Comparison of ENCODE assay signal across 9 cellular contexts in the genomic region with DNA sequence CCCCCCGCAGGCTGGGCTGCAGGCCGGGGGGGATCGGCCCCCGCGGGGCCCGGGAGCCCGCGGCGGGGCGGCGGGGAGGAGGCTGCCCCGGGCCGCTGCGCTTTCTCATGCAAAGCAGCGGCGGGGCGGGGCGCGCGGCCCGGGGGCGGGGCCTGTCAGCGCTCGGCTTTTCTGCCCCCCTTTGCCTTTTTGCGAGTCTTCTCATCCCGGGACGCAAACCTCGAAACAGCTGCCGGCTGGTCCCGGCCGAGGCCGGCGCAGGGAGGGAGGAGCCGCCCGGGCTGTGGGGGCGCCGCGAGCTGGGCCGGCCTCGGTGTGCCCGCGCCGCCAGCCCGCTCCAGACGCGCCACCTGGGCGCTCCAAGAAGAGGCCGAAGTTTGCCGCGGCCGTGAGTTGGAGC. TPM values are rescaled to one million over a fixed set of nuclear protein-coding genes. Genes with fewer than 3 reads are reported as not detected.
DNase-seq lines count a peak whose midpoint lies in the region; TF ChIP-seq lines count a peak whose summit lies in the region.
"Had no signal": no experiment of that assay in that cellular context is flagged by ENCODE, and none has a peak within 500 bp of the region (broad histone marks: within the 10 kb centered on the region; RNA-seq: fewer than 3 reads in every experiment).

A gene with protein sequence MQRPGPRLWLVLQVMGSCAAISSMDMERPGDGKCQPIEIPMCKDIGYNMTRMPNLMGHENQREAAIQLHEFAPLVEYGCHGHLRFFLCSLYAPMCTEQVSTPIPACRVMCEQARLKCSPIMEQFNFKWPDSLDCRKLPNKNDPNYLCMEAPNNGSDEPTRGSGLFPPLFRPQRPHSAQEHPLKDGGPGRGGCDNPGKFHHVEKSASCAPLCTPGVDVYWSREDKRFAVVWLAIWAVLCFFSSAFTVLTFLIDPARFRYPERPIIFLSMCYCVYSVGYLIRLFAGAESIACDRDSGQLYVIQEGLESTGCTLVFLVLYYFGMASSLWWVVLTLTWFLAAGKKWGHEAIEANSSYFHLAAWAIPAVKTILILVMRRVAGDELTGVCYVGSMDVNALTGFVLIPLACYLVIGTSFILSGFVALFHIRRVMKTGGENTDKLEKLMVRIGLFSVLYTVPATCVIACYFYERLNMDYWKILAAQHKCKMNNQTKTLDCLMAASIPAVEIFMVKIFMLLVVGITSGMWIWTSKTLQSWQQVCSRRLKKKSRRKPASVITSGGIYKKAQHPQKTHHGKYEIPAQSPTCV (plus strand): TSS at position 198 of the 400 bp plus-strand sequence. CDS start 479 bp downstream, outside the sequence.

- H3K9me3 ChIP-seq in iPS-18c (ENCODE audit: control insufficient read depth, insufficient read depth, low read length), result no peaks in the 10 kb centered on the region
- H3K9me3 ChIP-seq in spleen, result no peaks in the 10 kb centered on the region

- H3K4me3 Mint-ChIP-seq in activated naive CD4-positive, alpha-beta T cell treated with anti-CD3 and anti-CD28 coated beads, Interleukin-2, amount 50 U/mL, for 24 hours, result peak within 1 kb of the TSS; percentile 68

- H3K27me3 Mint-ChIP-seq in activated naive CD4-positive, alpha-beta T cell treated with anti-CD3 and anti-CD28 coated beads, Interleukin-2, amount 50 U/mL, for 24 hours, result peaks cover 24% of the 10 kb centered on the region

- peaks cover 0 to 28% (median 13%) of the 10 kb centered on the region in 6 donors for H3K4me1 ChIP-seq in spleen

- H3K36me3 ChIP-seq in H7 (replicated peaks; ENCODE audit: control insufficient read depth, insufficient read depth, low read length) (no peaks in the 10 kb centered on the region), spleen (no peaks in the 10 kb centered on the region)

- H3K27ac Mint-ChIP-seq in activated naive CD4-positive, alpha-beta T cell treated with anti-CD3 and anti-CD28 coated beads, Interleukin-2, amount 50 U/mL, for 24 hours, result no peak within 1 kb of the TSS

- no peaks in the 10 kb centered on the region for H3K9me3 Mint-ChIP-seq in activated naive CD4-positive, alpha-beta T cell treated with anti-CD3 and anti-CD28 coated beads, Interleukin-2, amount 50 U/mL, for 24 hours

- intact Hi-C loops in spleen (cut with DNase I; ENCODE audit: low total_unique reads), result no loop called here

- H3K4me1 Mint-ChIP-seq in activated naive CD4-positive, alpha-beta T cell treated with anti-CD3 and anti-CD28 coated beads, Interleukin-2, amount 50 U/mL, for 24 hours, result peaks cover 7% of the 10 kb centered on the region

- no peaks in the 10 kb centered on the region for H3K36me3 Mint-ChIP-seq in activated naive CD4-positive, alpha-beta T cell treated with anti-CD3 and anti-CD28 coated beads, Interleukin-2, amount 50 U/mL, for 24 hours

- no peak within 1 kb of the TSS for H3K27ac ChIP-seq in spleen

- TF ChIP-seq POLR2A in spleen (IDR thresholded peaks at IDR 0.05), result no peak

- H3K27me3 ChIP-seq in H7 (ENCODE audit: control insufficient read depth, insufficient read depth, low read length) (peaks cover 81% of the 10 kb centered on the region), spleen (replicated peaks in 1 of 7) (peaks cover 6 to 96% (median 64%) of the 10 kb centered on the region in 7 donors)

- WGBS in spleen, 5 donors, result 0 to 6% (median 3%) methylated on average over 11 to 51 of the region's 51 CpGs; no CpG with 5 or more reads in 1 of the 5 donors

- DNase-seq in H7, result peak; percentile 96
- DNase-seq in spleen, result no peak
- no peak for DNase-seq in NCI-H1930 (lab: John Stamatoyannopoulos, UW)
- DNase-seq in NCI-H2107 (lab: John Stamatoyannopoulos, UW), result no peak
- DNase-seq in T-helper 9 cell, result no peak
- DNase-seq in OCI-M1 (lab: John Stamatoyannopoulos, UW), result no peak

- TF ChIP-seq CTCF in spleen (IDR thresholded peaks at IDR 0.05 in 8 of 11, conservative IDR thresholded peaks at IDR 0.05 in 3 of 11), result no peak

- H3K4me3 ChIP-seq in H7 (ENCODE audit: insufficient read depth, low read depth, low read length) (peak within 1 kb of the TSS; percentile 52), iPS-18c (ENCODE audit: insufficient read depth, low read depth, low read length) (peak within 1 kb of the TSS; percentile 56), spleen (peak within 1 kb of the TSS in 7 of 8 donors; percentile 20 to 52 (median 28))

RNA-seq across cellular contexts. Expression of the gene that starts here (rescaled TPM):
- total RNA-seq in H7 (2014; rRNA removed; shearing (Covaris generic)), result 14.1 and 20.2 TPM in 2 replicates
- total RNA-seq in spleen, result under 1 TPM in 3 of 7 donors, not detected in 4; 0.11 to 0.20 (median 0.18) TPM
- under 1 TPM in 2 of 3 donors, not detected in 1; 0.02 to 0.06 TPM for polyA plus RNA-seq in spleen
- total RNA-seq: fibroblast of villous mesenchyme had no signal

Comparison
In these comparisons a context has a peak if more than half of its experiments do, and no peak if none do; other contexts are left out.
1. RNA of the gene that starts here (total RNA-seq): 14.1 to 20.2 TPM in H7; 0.11 to 0.20 TPM in spleen; every median in the first group is over 10 times any median in the second.
2. Peak in every context shown above with its lines, with median percentiles within 50 percentile points of each other: H3K4me3 ChIP-seq.